Comparison of ENCODE assay signal across 29 cellular contexts in the genomic region with DNA sequence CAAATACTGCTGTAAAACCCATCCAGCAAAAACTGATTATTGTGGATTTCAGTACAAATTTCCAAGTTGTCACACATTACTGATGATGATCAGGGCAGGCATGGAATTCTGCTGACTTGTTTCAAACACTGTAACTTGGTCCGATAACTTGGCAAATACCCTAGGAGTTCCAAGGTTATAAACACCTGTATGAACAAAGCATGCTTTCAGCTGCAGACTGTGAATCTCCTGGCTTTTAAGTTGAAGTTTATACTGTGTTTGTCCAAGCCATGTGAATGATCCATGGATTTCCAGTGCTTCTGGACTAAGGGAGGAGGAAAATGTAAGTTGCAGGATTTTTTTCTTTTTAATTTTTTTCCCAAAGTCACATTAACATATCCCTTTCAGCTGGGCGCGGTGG.
"Had no signal": no experiment of that assay in that cellular context is flagged by ENCODE, and none has a peak within 500 bp of the region (broad histone marks: within the 10 kb centered on the region; RNA-seq: fewer than 3 reads in every experiment).

No MANE protein-coding gene starts in this region.

- H3K27me3 ChIP-seq: neural progenitor cell, ovary, spleen, suprapubic skin, thyroid gland, tibial nerve, upper lobe of left lung, vagina had no signal

- H3K36me3 ChIP-seq: ovary had no signal

- H2AFZ ChIP-seq: neural progenitor cell, parathyroid adenoma had no signal

- ATAC-seq: natural killer cell; psoas muscle; right cardiac atrium; sciatic nerve; stimulated activated memory B cell treated with anti-CD40 and anti-IgM and Interleukin-4, amounts not matched to agents 10 μg/mL and 1 μg/mL and 100 μg/mL, for 72 hours; stimulated activated naive CD8-positive, alpha-beta T cell treated with anti-CD3 and anti-CD28 coated beads, Interleukin-15, amount 100 ng/mL, for 72 hours; stimulated activated naive CD8-positive, alpha-beta T cell treated with anti-CD3 and anti-CD28 coated beads, Interleukin-15, Interleukin-2, amounts not matched to agents 100 U/mL and 50 U/mL, for 24 hours had no signal

- H3K9me3 ChIP-seq: ovary, psoas muscle, suprapubic skin, thoracic aorta, thyroid gland, upper lobe of left lung, vagina had no signal

- H3K4me3 ChIP-seq: neural progenitor cell, ovary, psoas muscle, skin epidermis, smooth muscle cell, spleen, suprapubic skin, thoracic aorta, thyroid gland, tibial nerve, upper lobe of left lung, vagina had no signal

- H3K9ac ChIP-seq: neural progenitor cell, parathyroid adenoma had no signal

- H3K4me1 ChIP-seq: psoas muscle, spleen, suprapubic skin, thyroid gland, tibial nerve, upper lobe of left lung, vagina had no signal

- DNase-seq: natural killer cell; occipital lobe; ovary; posterior cingulate gyrus; psoas muscle; right cardiac atrium; spleen; stimulated activated CD4-positive, alpha-beta T cell treated with anti-CD3 and anti-CD28 coated beads, Interleukin-12 subunit alpha, Interleukin-12 subunit beta, amount 100 ng/mL, for 4 hours; stimulated activated CD4-positive, alpha-beta T cell treated with anti-CD3 and anti-CD28 coated beads, Interleukin-1b, Interleukin-23, amount 100 ng/mL, for 48 hours; stimulated activated CD4-positive, alpha-beta T cell treated with anti-CD3 and anti-CD28 coated beads, Interleukin-4, amount 100 ng/mL, for 1 hour; stimulated activated CD4-positive, alpha-beta T cell treated with anti-CD3 and anti-CD28 coated beads, Interleukin-4, amount 100 ng/mL, for 4 hours; stimulated activated CD8-positive, alpha-beta memory T cell treated with anti-CD3 and anti-CD28 coated beads, Interleukin-4, amount 100 ng/mL, for 48 hours; stimulated activated naive CD4-positive, alpha-beta T cell; stimulated activated naive CD8-positive, alpha-beta T cell treated with anti-CD3 and anti-CD28 coated beads, Interleukin-15, amount 100 ng/mL, for 72 hours; stimulated activated naive CD8-positive, alpha-beta T cell treated with anti-CD3 and anti-CD28 coated beads, Interleukin-15, Interleukin-2, amounts not matched to agents 100 U/mL and 50 U/mL, for 24 hours; substantia nigra; thyroid gland; trophoblast cell; upper lobe of left lung had no signal

- H3K79me2 ChIP-seq: parathyroid adenoma had no signal

- H3K4me2 ChIP-seq: neural progenitor cell, smooth muscle cell had no signal

- H3K27ac ChIP-seq: neural progenitor cell, ovary, parathyroid adenoma, psoas muscle, skin epidermis, spleen, suprapubic skin, thoracic aorta, thyroid gland, tibial nerve, upper lobe of left lung, vagina had no signal
